Comparison of ENCODE assay signal across 26 cellular contexts in the genomic region with DNA sequence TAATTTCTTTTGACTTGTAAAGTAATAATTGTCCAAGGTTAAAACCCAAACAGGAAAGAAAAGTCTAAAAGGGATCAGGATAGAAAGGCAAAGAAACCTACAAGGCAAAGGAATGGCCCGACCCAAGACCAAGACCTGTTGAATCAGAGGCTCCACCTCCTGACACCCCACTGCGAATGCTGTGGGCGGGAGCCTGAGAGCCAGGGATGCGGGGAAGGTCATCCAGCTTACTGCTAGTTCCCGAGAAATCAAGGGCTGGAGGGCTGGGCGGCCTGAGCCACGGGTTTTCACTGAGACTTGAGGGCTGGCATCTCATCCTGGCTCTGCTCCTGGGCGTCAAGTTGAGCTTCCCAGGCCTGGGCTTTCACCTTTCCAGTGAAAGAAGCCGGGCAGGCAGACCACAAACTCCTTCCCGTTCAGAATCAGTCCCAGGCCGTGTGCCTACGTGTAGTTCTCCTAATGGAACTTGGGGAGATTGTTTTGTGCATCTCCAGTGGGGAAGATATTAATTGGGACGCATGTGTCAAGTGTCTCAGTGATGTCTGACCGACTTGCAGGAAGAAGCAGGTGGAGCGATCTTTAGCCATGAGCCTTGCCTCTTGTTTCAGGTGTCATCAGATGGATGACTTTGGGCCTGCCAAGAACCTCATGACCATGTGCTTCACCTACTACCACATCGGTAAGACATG. TPM values are rescaled to one million over a fixed set of nuclear protein-coding genes. Genes with fewer than 3 reads are reported as not detected.
"Had no signal": no experiment of that assay in that cellular context is flagged by ENCODE, and none has a peak within 500 bp of the region (broad histone marks: within the 10 kb centered on the region; RNA-seq: fewer than 3 reads in every experiment).

No MANE protein-coding gene starts in this region.

- H3K4me3 Mint-ChIP-seq: activated CD4-positive, alpha-beta T cell treated with anti-CD3 and anti-CD28 coated beads for 36 hours; activated naive CD8-positive, alpha-beta T cell; activated T-cell treated with anti-CD3 and anti-CD28 coated beads, Interleukin-2, amount 50 U/mL, for 24 hours; activated T-helper 17 cell treated with anti-CD3 and anti-CD28 coated beads, Interleukin-2, amount 50 U/mL, for 72 hours; naive thymus-derived CD4-positive, alpha-beta T cell; stimulated activated memory B cell treated with anti-CD40 and anti-IgM and Interleukin-4, amounts not matched to agents 10 μg/mL and 1 μg/mL and 100 μg/mL, for 72 hours; T-cell; type B pancreatic cell had no signal

- H3K4me3 ChIP-seq: coronary artery, esophagus squamous epithelium, gastrocnemius medialis, heart left ventricle, lower lobe of right lung, sigmoid colon, smooth muscle cell had no signal

- FAIRE-seq: astrocyte had no signal

- H3K27me3 ChIP-seq: esophagus squamous epithelium, gastrocnemius medialis, heart left ventricle, sigmoid colon had no signal

- H3K79me2 ChIP-seq: parathyroid adenoma had no signal

- H3K27ac ChIP-seq: coronary artery, esophagus squamous epithelium, gastrocnemius medialis, heart left ventricle, lower lobe of right lung, parathyroid adenoma, sigmoid colon, WERI-Rb-1 had no signal

- DNase-seq: activated CD4-positive, alpha-beta T cell treated with anti-CD3 and anti-CD28 coated beads for 36 hours; activated CD4-positive, alpha-beta T cell treated with anti-CD3 and anti-CD28 coated beads, Interleukin-2, amount 50 U/mL, for 4 hours; activated CD8-positive, alpha-beta memory T cell treated with anti-CD3 and anti-CD28 coated beads for 24 hours; activated CD8-positive, alpha-beta memory T cell treated with anti-CD3 and anti-CD28 coated beads, Interleukin-2, amount 50 U/mL, for 4 hours; activated naive CD4-positive, alpha-beta T cell; activated T-cell treated with anti-CD3 and anti-CD28 coated beads, Interleukin-2, amount 50 U/mL, for 24 hours; esophagus squamous epithelium; gastrocnemius medialis; heart left ventricle; lower lobe of right lung; naive thymus-derived CD4-positive, alpha-beta T cell; sigmoid colon; stimulated activated CD4-positive, alpha-beta T cell treated with anti-CD3 and anti-CD28 coated beads, Interleukin-15, amount 100 ng/mL, for 24 hours; T-cell; WERI-Rb-1 had no signal

- H3K27ac Mint-ChIP-seq: activated CD4-positive, alpha-beta T cell treated with anti-CD3 and anti-CD28 coated beads for 36 hours; activated naive CD8-positive, alpha-beta T cell; activated T-cell treated with anti-CD3 and anti-CD28 coated beads, Interleukin-2, amount 50 U/mL, for 24 hours; activated T-helper 17 cell treated with anti-CD3 and anti-CD28 coated beads, Interleukin-2, amount 50 U/mL, for 72 hours; stimulated activated memory B cell treated with anti-CD40 and anti-IgM and Interleukin-4, amounts not matched to agents 10 μg/mL and 1 μg/mL and 100 μg/mL, for 72 hours; T-cell; type B pancreatic cell had no signal

- H3K4me2 ChIP-seq: smooth muscle cell had no signal

- H3K4me1 Mint-ChIP-seq: activated CD4-positive, alpha-beta T cell treated with anti-CD3 and anti-CD28 coated beads for 36 hours; activated T-helper 17 cell treated with anti-CD3 and anti-CD28 coated beads, Interleukin-2, amount 50 U/mL, for 72 hours; T-cell had no signal

- H3K9me3 ChIP-seq: esophagus squamous epithelium, gastrocnemius medialis, heart left ventricle, lower lobe of right lung, sigmoid colon had no signal

- H3K9me3 Mint-ChIP-seq: activated T-cell treated with anti-CD3 and anti-CD28 coated beads, Interleukin-2, amount 50 U/mL, for 24 hours; activated T-helper 17 cell treated with anti-CD3 and anti-CD28 coated beads, Interleukin-2, amount 50 U/mL, for 72 hours; naive thymus-derived CD4-positive, alpha-beta T cell; stimulated activated memory B cell treated with anti-CD40 and anti-IgM and Interleukin-4, amounts not matched to agents 10 μg/mL and 1 μg/mL and 100 μg/mL, for 72 hours; T-cell; type B pancreatic cell had no signal

- H3K9ac ChIP-seq: parathyroid adenoma had no signal

- H3K36me3 ChIP-seq: WERI-Rb-1 had no signal

- H3K27me3 Mint-ChIP-seq: activated CD4-positive, alpha-beta T cell treated with anti-CD3 and anti-CD28 coated beads for 36 hours; activated naive CD8-positive, alpha-beta T cell; activated T-cell treated with anti-CD3 and anti-CD28 coated beads, Interleukin-2, amount 50 U/mL, for 24 hours; activated T-helper 17 cell treated with anti-CD3 and anti-CD28 coated beads, Interleukin-2, amount 50 U/mL, for 72 hours; naive thymus-derived CD4-positive, alpha-beta T cell; T-cell; type B pancreatic cell had no signal

- H3K4me1 ChIP-seq: lower lobe of right lung, parathyroid adenoma, sigmoid colon had no signal

- ATAC-seq: activated CD4-positive, alpha-beta T cell treated with anti-CD3 and anti-CD28 coated beads for 36 hours; activated T-helper 17 cell treated with anti-CD3 and anti-CD28 coated beads, Interleukin-2, amount 50 U/mL, for 72 hours; gastrocnemius medialis; heart left ventricle; left lobe of liver; lower lobe of right lung; naive thymus-derived CD4-positive, alpha-beta T cell; stimulated activated memory B cell treated with anti-CD40 and anti-IgM and Interleukin-4, amounts not matched to agents 10 μg/mL and 1 μg/mL and 100 μg/mL, for 72 hours; T-cell had no signal

RNA-seq across cellular contexts. Expression of a gene that starts 36.9 kb away (rescaled TPM):
- total RNA-seq: activated CD4-positive, alpha-beta T cell treated with anti-CD3 and anti-CD28 coated beads for 36 hours; astrocyte; esophagus squamous epithelium; gastrocnemius medialis; heart left ventricle; kidney epithelial cell; left lobe of liver; naive thymus-derived CD4-positive, alpha-beta T cell; pulmonary artery endothelial cell; sigmoid colon; smooth muscle cell; T-cell had no signal
- polyA plus RNA-seq: heart left ventricle; naive thymus-derived CD4-positive, alpha-beta T cell; sigmoid colon; smooth muscle cell had no signal
